In genomic region chr10:101693701-101694055, GRCh38 we compare ENCODE assay signal across 8 cellular contexts. TPM values are rescaled to one million over a fixed set of nuclear protein-coding genes. Genes with fewer than 3 reads are reported as not detected.
DNase-seq lines count a peak whose midpoint lies in the region; ATAC-seq, FAIRE-seq and TF ChIP-seq lines count a peak whose summit lies in the region.

No MANE protein-coding gene starts in this region.

- FAIRE-seq in pancreas (lab: Jason Lieb, UNC): no peak

- H3K4me1 ChIP-seq in pancreas: peaks cover 7 to 26% (median 25%) of the 10 kb centered on the region in 3 donors

- TF ChIP-seq CTCF in HL-60 (IDR thresholded peaks at IDR 0.05; ENCODE audit: insufficient read depth, low read length): no peak
- TF ChIP-seq CTCF in WERI-Rb-1 (IDR thresholded peaks at IDR 0.05; ENCODE audit: low read depth, low read length): no peak
- TF ChIP-seq CTCF in pancreas (IDR thresholded peaks at IDR 0.05): no peak

- 1 to 2% methylated on average over 7 of the region's 7 CpGs for WGBS in pancreas, 2 donors

- H3K9me3 ChIP-seq in WERI-Rb-1 (ENCODE audit: severe bottlenecking) (peaks cover 3% of the 10 kb centered on the region), pancreas (no peaks in the 10 kb centered on the region)

- peak; percentile 4 for ATAC-seq in GM19397 (IDR thresholded peaks at IDR 0.05; ENCODE audit: unreplicated experiment)
- peak in 3 of 4 donors; percentile 3 to 34 (median 6) for ATAC-seq in pancreas

- intact Hi-C loops in pancreas (cut with DNase I): no loop called here

- peak overlapping the region; percentile 58 for H3K4me3 ChIP-seq in HL-60 (replicated peaks; ENCODE audit: insufficient read depth, low read length)
- H3K4me3 ChIP-seq in WERI-Rb-1 (ENCODE audit: low read depth, low read length): peak overlapping the region; percentile 68
- peak overlapping the region; percentile 70 to 85 (median 82) for H3K4me3 ChIP-seq in pancreas

- DNase-seq in DMS114 treated with DMSO at 0.1 percent for 48 hours (lab: John Stamatoyannopoulos, UW; ENCODE audit: unreplicated experiment): peak; percentile 75
- DNase-seq in HL-60 (ENCODE audit: low read depth in 1 of 2, low spot score in 1 of 2): peak in 1 of 2 experiments; percentile 34
- peak; percentile 38 for DNase-seq in WERI-Rb-1
- peak; percentile 52 for DNase-seq in fibroblast of the conjunctiva (ENCODE audit: low read depth)
- peak in 1 of 6 donors; percentile 15 for DNase-seq in pancreas
- no peak for DNase-seq in NCI-H187 treated with DMSO at 0.1 percent for 48 hours (lab: John Stamatoyannopoulos, UW)
- DNase-seq in dedifferentiated amniotic fluid mesenchymal stem cell (ENCODE audit: extremely low spot score): no peak

- no peaks in the 10 kb centered on the region for H3K36me3 ChIP-seq in WERI-Rb-1
- H3K36me3 ChIP-seq in pancreas: no peaks in the 10 kb centered on the region

- H3K27ac ChIP-seq in HL-60 (replicated peaks) (peak overlapping the region; percentile 98), WERI-Rb-1 (peak overlapping the region; percentile 95), pancreas (peak overlapping the region; percentile 90 to 97 (median 97))

- no peaks in the 10 kb centered on the region for H3K27me3 ChIP-seq in HL-60 (ENCODE audit: insufficient read depth, poor library complexity, severe bottlenecking)
- no peaks in the 10 kb centered on the region for H3K27me3 ChIP-seq in WERI-Rb-1 (ENCODE audit: insufficient read depth, low read depth, severe bottlenecking)
- H3K27me3 ChIP-seq in pancreas: no peaks in the 10 kb centered on the region

RNA-seq across cellular contexts. Expression of gene FBXW4, which starts 1.3 kb away (rescaled TPM):
- 10 to 100 TPM; 32.3 to 49.4 (median 40.0) TPM for total RNA-seq in pancreas
- polyA plus RNA-seq in pancreas: 10 to 100 TPM; 37.0 to 45.9 TPM

Comparison
In these comparisons a context has a peak if more than half of its experiments do, and no peak if none do; other contexts are left out.
1. DNase-seq: peak in DMS114 treated with DMSO at 0.1 percent for 48 hours (single experiment), WERI-Rb-1 (single experiment) and fibroblast of the conjunctiva (single experiment); none in NCI-H187 treated with DMSO at 0.1 percent for 48 hours (single experiment) and dedifferentiated amniotic fluid mesenchymal stem cell (single experiment).
2. Peak in every context shown above with its lines, with median percentiles within 50 percentile points of each other: H3K27ac ChIP-seq and H3K4me3 ChIP-seq.